In genomic region chr20:33445881-33446615, GRCh38 we compare ENCODE assay signal across 29 cellular contexts. TPM values are rescaled to one million over a fixed set of nuclear protein-coding genes. Genes with fewer than 3 reads are reported as not detected.
A peak's percentile ranks its signal among the peaks of the same experiment; 100 is the strongest.
DNase-seq lines count a peak whose midpoint lies in the region; ATAC-seq and TF ChIP-seq lines count a peak whose summit lies in the region.
"Had no signal": no experiment of that assay in that cellular context is flagged by ENCODE, and none has a peak within 500 bp of the region (broad histone marks: within the 10 kb centered on the region; RNA-seq: fewer than 3 reads in every experiment).

No MANE protein-coding gene starts in this region.

- no peak overlapping the region for H3K4me3 Mint-ChIP-seq in stimulated activated effector memory CD8-positive, alpha-beta T cell treated with anti-CD3 and anti-CD28 coated beads, Interleukin-12 subunit alpha, Interleukin-12 subunit beta, amount 100 ng/mL, for 72 hours
- H3K4me3 Mint-ChIP-seq: activated CD4-positive, alpha-beta memory T cell treated with anti-CD3 and anti-CD28 coated beads, Interleukin-2, amount 10 ng/mL, durations not matched to agents 7 days and 5 days; endodermal cell; WTC11 had no signal

- H3K9me3 ChIP-seq in DOHH2 (ENCODE audit: control insufficient read depth, insufficient read depth, low read length) = no peaks in the 10 kb centered on the region
- no peaks in the 10 kb centered on the region for H3K9me3 ChIP-seq in OCI-LY7 (ENCODE audit: low read length)
- H3K9me3 ChIP-seq: esophagus muscularis mucosa, right atrium auricular region, testis had no signal

- POLR2A ChIA-PET in OCI-LY7 (lab: Charles Lee) = interaction anchor here (0.7 to 1.0 kb wide), 6 partner anchors 13 to 221 kb away, joined by 3 to 4 read pairs (median 4); partner anchors contain the start of gene ACTL10

- peak overlapping the region; percentile 51 for H2AFZ ChIP-seq in OCI-LY7 (ENCODE audit: low read length)

- DNase-seq in Ammon's horn (ENCODE audit: low spot score) (peak; percentile 68), OCI-LY7 (ENCODE audit: low spot score) (peak; percentile 84), cerebellum (ENCODE audit: low spot score) (no peak)
- no peak for DNase-seq in stimulated activated effector memory CD8-positive, alpha-beta T cell treated with anti-CD3 and anti-CD28 coated beads, Interleukin-12 subunit alpha, Interleukin-12 subunit beta, amount 100 ng/mL, for 72 hours (ENCODE audit: low spot score in 2 of 2)
- DNase-seq: activated CD4-positive, alpha-beta memory T cell treated with anti-CD3 and anti-CD28 coated beads, Interleukin-2, amount 10 ng/mL, durations not matched to agents 7 days and 5 days; activated gamma-delta T cell; activated T-cell treated with anti-CD3 and anti-CD28 coated beads for 4 hours; brain microvascular endothelial cell; CD4-positive, CD25-positive, alpha-beta regulatory T cell; endodermal cell; immature natural killer cell; naive B cell; NCI-H1436; NCI-H2227 treated with DMSO at 0.1 percent for 48 hours; NCI-H82; SHP77; spleen; stimulated activated CD4-positive, alpha-beta T cell treated with anti-CD3 and anti-CD28 coated beads, Interleukin-2, amount 100 ng/mL, for 48 hours; stimulated activated naive B cell treated with anti-CD40 and anti-IgM and Interleukin-4, amounts not matched to agents 10 μg/mL and 1 μg/mL and 100 μg/mL, for 72 hours; T1000; testis had no signal

- H3K4me2 ChIP-seq in DOHH2 (ENCODE audit: low read length) = peak overlapping the region; percentile 89
- peak overlapping the region; percentile 85 for H3K4me2 ChIP-seq in OCI-LY7 (ENCODE audit: low read length)

- no peaks in the 10 kb centered on the region for H3K9me3 Mint-ChIP-seq in stimulated activated effector memory CD8-positive, alpha-beta T cell treated with anti-CD3 and anti-CD28 coated beads, Interleukin-12 subunit alpha, Interleukin-12 subunit beta, amount 100 ng/mL, for 72 hours
- H3K9me3 Mint-ChIP-seq: activated CD4-positive, alpha-beta memory T cell treated with anti-CD3 and anti-CD28 coated beads, Interleukin-2, amount 10 ng/mL, durations not matched to agents 7 days and 5 days; immature natural killer cell had no signal

- H3K4me3 ChIP-seq in DOHH2 (ENCODE audit: low read length) = peak overlapping the region; percentile 65
- H3K4me3 ChIP-seq in OCI-LY7 (ENCODE audit: low read depth, low read length, poor library complexity, severe bottlenecking) = peak overlapping the region; percentile 15
- H3K4me3 ChIP-seq: coronary artery, esophagus muscularis mucosa, right atrium auricular region, spleen, testis had no signal

- peaks cover 23% of the 10 kb centered on the region for H3F3A ChIP-seq in DOHH2 (ENCODE audit: control insufficient read depth, insufficient read depth)

- H3K27ac Mint-ChIP-seq in stimulated activated effector memory CD8-positive, alpha-beta T cell treated with anti-CD3 and anti-CD28 coated beads, Interleukin-12 subunit alpha, Interleukin-12 subunit beta, amount 100 ng/mL, for 72 hours = no peak overlapping the region
- H3K27ac Mint-ChIP-seq: activated CD4-positive, alpha-beta memory T cell treated with anti-CD3 and anti-CD28 coated beads, Interleukin-2, amount 10 ng/mL, durations not matched to agents 7 days and 5 days; endodermal cell; stimulated activated naive B cell treated with anti-CD40 and anti-IgM and Interleukin-4, amounts not matched to agents 10 μg/mL and 1 μg/mL and 100 μg/mL, for 72 hours; WTC11 had no signal

- intact Hi-C loops in OCI-LY7 (cut with micrococcal nuclease; ENCODE audit: unreplicated experiment) = loop anchor here (1.0 to 5.0 kb wide), 4 partner anchors 37 to 286 kb away; partner anchors contain the start of genes CDK5RAP1 and ZNF341

- CTCF ChIA-PET in OCI-LY7 (lab: Charles Lee; ENCODE audit: unreplicated experiment) = interaction anchor here (0.8 to 1.5 kb wide), 2 partner anchors 221 to 239 kb away, joined by 3 read pairs; no protein-coding TSS in a partner anchor

- TF ChIP-seq CTCF in DOHH2 (IDR thresholded peaks at IDR 0.05; ENCODE audit: low read depth, low read length, poor library complexity, severe bottlenecking) = no peak
- TF ChIP-seq CTCF in OCI-LY7 (conservative IDR thresholded peaks at IDR 0.05; ENCODE audit: low read length) = no peak

- no peaks in the 10 kb centered on the region for H4K20me1 ChIP-seq in DOHH2 (ENCODE audit: control insufficient read depth, insufficient read depth, low read depth, low read length)
- H4K20me1 ChIP-seq in OCI-LY7 (ENCODE audit: insufficient read depth, low read length) = no peaks in the 10 kb centered on the region

- H3K36me3 Mint-ChIP-seq in stimulated activated effector memory CD8-positive, alpha-beta T cell treated with anti-CD3 and anti-CD28 coated beads, Interleukin-12 subunit alpha, Interleukin-12 subunit beta, amount 100 ng/mL, for 72 hours = peaks cover 6% of the 10 kb centered on the region
- H3K36me3 Mint-ChIP-seq: CD4-positive, CD25-positive, alpha-beta regulatory T cell; immature natural killer cell; naive B cell; stimulated activated naive B cell treated with anti-CD40 and anti-IgM and Interleukin-4, amounts not matched to agents 10 μg/mL and 1 μg/mL and 100 μg/mL, for 72 hours had no signal

- ATAC-seq in stimulated activated effector memory CD8-positive, alpha-beta T cell treated with anti-CD3 and anti-CD28 coated beads, Interleukin-12 subunit alpha, Interleukin-12 subunit beta, amount 100 ng/mL, for 72 hours = no peak
- no peak for ATAC-seq in GM19324 (IDR thresholded peaks at IDR 0.05; ENCODE audit: low FRiP score, unreplicated experiment)
- ATAC-seq: left lobe of liver; stimulated activated naive B cell treated with anti-CD40 and anti-IgM and Interleukin-4, amounts not matched to agents 10 μg/mL and 1 μg/mL and 100 μg/mL, for 72 hours; WTC11 had no signal

- H3K27me3 ChIP-seq in DOHH2 (ENCODE audit: control insufficient read depth, low read length) = no peaks in the 10 kb centered on the region
- H3K27me3 ChIP-seq in layer of hippocampus (ENCODE audit: control insufficient read depth, insufficient read depth, low read length) = no peaks in the 10 kb centered on the region
- H3K27me3 ChIP-seq: brain microvascular endothelial cell, esophagus muscularis mucosa, right atrium auricular region, testis had no signal

- H3K27ac ChIP-seq in DOHH2 (ENCODE audit: low read depth, low read length) = peak overlapping the region; percentile 96
- H3K27ac ChIP-seq in OCI-LY7 (ENCODE audit: low read depth, low read length, poor library complexity, severe bottlenecking) = peak overlapping the region; percentile 95
- peak overlapping the region; percentile 3 for H3K27ac ChIP-seq in layer of hippocampus (ENCODE audit: low read depth, low read length)
- H3K27ac ChIP-seq: brain microvascular endothelial cell, coronary artery, esophagus muscularis mucosa, right atrium auricular region, spleen, testis had no signal

- H3K36me3 ChIP-seq in DOHH2 (ENCODE audit: control insufficient read depth, low read length) (no peaks in the 10 kb centered on the region), OCI-LY7 (ENCODE audit: insufficient read depth, low read length) (no peaks in the 10 kb centered on the region)
- H3K36me3 ChIP-seq: brain microvascular endothelial cell, esophagus muscularis mucosa, right atrium auricular region, spleen had no signal

- peaks cover 56% of the 10 kb centered on the region for H3K4me1 ChIP-seq in DOHH2 (ENCODE audit: control insufficient read depth, low read length)
- peaks cover 45% of the 10 kb centered on the region for H3K4me1 ChIP-seq in OCI-LY7 (ENCODE audit: insufficient read depth, low read length, poor library complexity, severe bottlenecking)

- peaks cover 8% of the 10 kb centered on the region; the same call in 1 of the 2 replicates for H3K79me2 ChIP-seq in DOHH2 (ENCODE audit: control insufficient read depth, low read length)
- H3K79me2 ChIP-seq in OCI-LY7 (ENCODE audit: insufficient read depth, low read depth, low read length) = peaks cover 21% of the 10 kb centered on the region; the same call in 1 of the 2 replicates

- H3K9me2 ChIP-seq in DOHH2 (replicated peaks; ENCODE audit: control insufficient read depth, low read length) = no peaks in the 10 kb centered on the region
- H3K9me2 ChIP-seq in OCI-LY7 (ENCODE audit: insufficient read depth, low read length) = no peaks in the 10 kb centered on the region

- H3K4me1 Mint-ChIP-seq in stimulated activated effector memory CD8-positive, alpha-beta T cell treated with anti-CD3 and anti-CD28 coated beads, Interleukin-12 subunit alpha, Interleukin-12 subunit beta, amount 100 ng/mL, for 72 hours = peaks cover 30% of the 10 kb centered on the region

- BruUV-seq in OCI-LY7 (replicated peaks; lab: Mats Ljungman, UMichigan) = no TSS peak

RNA-seq across cellular contexts. Expression of gene SNTA1, which starts 2.5 kb away (rescaled TPM):
- 44.8 and 46.5 TPM in 2 replicates for total RNA-seq in OCI-LY7 (2014; rRNA removed; shearing (Covaris generic))
- total RNA-seq in OCI-LY7 (2022) = 36.6 and 42.1 TPM in 2 replicates
- 7.8 TPM for total RNA-seq in cerebellum

RNA-seq across cellular contexts. Expression of gene CBFA2T2, which starts 43.8 kb away (rescaled TPM):
- 32.9 and 38.5 TPM in 2 replicates for total RNA-seq in OCI-LY7 (2014; rRNA removed; shearing (Covaris generic))
- total RNA-seq in OCI-LY7 (2022) (20.7 and 22.2 TPM in 2 replicates), cerebellum (38.4 TPM)

RNA-seq across cellular contexts. Expression of gene CDK5RAP1, which starts 44.7 kb away (rescaled TPM):
- total RNA-seq in OCI-LY7 (2014; rRNA removed; shearing (Covaris generic)) = 32.1 and 41.2 TPM in 2 replicates
- total RNA-seq in OCI-LY7 (2022) (45.4 and 49.4 TPM in 2 replicates), cerebellum (28.4 TPM)

Comparison
In these comparisons a context has a peak if more than half of its experiments do, and no peak if none do; other contexts are left out.
1. DNase-seq: peak in Ammon's horn (single experiment) and OCI-LY7 (single experiment); none in stimulated activated effector memory CD8-positive, alpha-beta T cell treated with anti-CD3 and anti-CD28 coated beads, Interleukin-12 subunit alpha, Interleukin-12 subunit beta, amount 100 ng/mL, for 72 hours (0 of 2) and cerebellum (single experiment).
2. H3K27ac ChIP-seq: peak in every context shown above with its lines; median percentile 96 in DOHH2; 95 in OCI-LY7; 3 in layer of hippocampus.